In the genomic region with DNA sequence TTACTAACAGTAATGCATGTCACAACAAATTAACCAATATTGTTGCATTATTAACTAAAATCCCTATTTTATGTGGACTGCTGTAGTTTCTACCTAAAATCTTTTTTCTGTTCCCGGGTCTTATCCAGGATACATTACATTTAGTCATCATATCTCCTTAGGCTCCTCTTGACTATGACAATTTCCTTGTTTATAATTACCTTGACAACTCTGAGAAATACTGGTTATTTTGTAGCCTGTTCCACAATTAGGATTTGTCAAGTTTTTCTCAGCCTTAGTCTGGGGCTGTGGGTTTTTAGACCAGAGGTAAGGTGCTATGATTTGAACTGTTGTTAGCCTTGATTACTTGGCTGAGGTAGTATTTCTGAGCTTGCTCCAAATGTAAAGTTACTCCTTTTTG, we compare ENCODE assay signal across 1 cellular context.
TF ChIP-seq lines count a peak whose summit lies in the region.

No MANE protein-coding gene starts in this region.

TF ChIP-seq in GM12878, 131 proteins besides CTCF, POLR2A, EP300 and RAD21:
- TF ChIP-seq BHLHE40 (IDR thresholded peaks at IDR 0.05; ENCODE audit: borderline replicate concordance in 1 of 2, low read depth in 2 of 2, low read length in 1 of 2), result no peak
TF ChIP-seq in GM12878: peak in this region for 0.
